Comparison of ENCODE assay signal across 1 cellular context in genomic region chr10:3806603-3807002, GRCh38.
TF ChIP-seq lines count a peak whose summit lies in the region.

No MANE protein-coding gene starts in this region.

TF ChIP-seq in liver, 16 proteins besides CTCF, POLR2A, EP300 and RAD21 (continued from another document):
- no peak for TF ChIP-seq ZBTB33 (IDR thresholded peaks at IDR 0.05)
- TF ChIP-seq FOXA2 (IDR thresholded peaks at IDR 0.05), result no peak
- no peak for TF ChIP-seq REST (IDR thresholded peaks at IDR 0.05)
- TF ChIP-seq SP1 (IDR thresholded peaks at IDR 0.05), result no peak
- no peak for TF ChIP-seq HNF4G (IDR thresholded peaks at IDR 0.05)
- TF ChIP-seq EGR1 (IDR thresholded peaks at IDR 0.05; ENCODE audit: low read depth in 2 of 2), result no peak
- TF ChIP-seq RXRA (IDR thresholded peaks at IDR 0.05), result no peak
- no peak for TF ChIP-seq NR2F2 (IDR thresholded peaks at IDR 0.05)
- no peak for TF ChIP-seq GABPA (IDR thresholded peaks at IDR 0.05 in 1 of 2, conservative IDR thresholded peaks at IDR 0.05 in 1 of 2)
- TF ChIP-seq MAX (IDR thresholded peaks at IDR 0.05), result no peak
- TF ChIP-seq YY1 (IDR thresholded peaks at IDR 0.05), result no peak
- no peak for TF ChIP-seq HNF4A (conservative IDR thresholded peaks at IDR 0.05)
